23 cellular contexts compared by ENCODE assay signal in the genomic region with DNA sequence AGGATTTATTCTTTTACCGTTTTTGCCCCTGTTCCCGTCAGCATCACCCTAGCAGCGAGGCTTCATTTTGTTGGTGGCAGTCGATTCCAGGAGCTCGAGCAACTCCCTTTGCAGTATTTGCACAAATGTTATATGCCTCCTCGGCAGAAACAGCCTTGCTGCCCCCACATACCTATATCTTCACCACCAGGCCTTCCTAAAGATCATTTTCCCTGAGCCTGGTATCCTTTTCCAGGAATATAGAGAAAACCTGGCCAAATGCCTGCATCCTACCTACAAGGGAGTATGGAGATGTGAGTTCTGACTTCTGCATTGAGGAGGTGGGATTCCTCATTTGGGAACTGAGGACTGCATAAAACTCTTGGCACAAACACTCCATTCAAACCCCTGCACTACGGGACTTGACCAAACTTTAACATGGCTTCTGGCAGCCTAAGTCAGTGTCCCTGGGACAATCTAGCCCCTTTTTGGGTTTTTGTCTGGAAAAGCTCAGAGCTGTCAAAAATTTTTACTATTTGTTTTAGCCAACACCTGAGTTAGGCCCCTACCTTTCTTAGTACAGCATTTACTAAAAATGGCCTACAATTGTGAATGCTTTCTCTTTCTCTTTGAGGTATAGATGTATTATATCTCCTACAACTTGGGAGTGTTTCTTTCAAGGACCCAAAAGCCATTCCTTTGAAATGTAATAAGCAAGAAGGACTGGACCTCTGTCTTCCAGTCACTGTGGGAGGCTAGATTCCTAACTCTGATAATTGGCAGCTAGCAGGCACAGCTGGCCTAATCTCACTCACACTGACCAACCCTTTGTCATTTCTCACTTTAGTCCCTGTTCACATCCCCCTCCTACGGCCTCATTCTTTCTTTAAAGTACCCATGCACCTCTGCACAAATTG. TPM values are rescaled to one million over a fixed set of nuclear protein-coding genes. Genes with fewer than 3 reads are reported as not detected.
DNase-seq lines count a peak whose midpoint lies in the region; ATAC-seq and TF ChIP-seq lines count a peak whose summit lies in the region.
"Had no signal": no experiment of that assay in that cellular context is flagged by ENCODE, and none has a peak within 500 bp of the region (broad histone marks: within the 10 kb centered on the region; RNA-seq: fewer than 3 reads in every experiment).

No MANE protein-coding gene starts in this region.

- no peak for ATAC-seq in left lung
- ATAC-seq in HG03135 (IDR thresholded peaks at IDR 0.05; ENCODE audit: unreplicated experiment), result no peak
- ATAC-seq: activated CD8-positive, alpha-beta T cell treated with anti-CD3 and anti-CD28 coated beads for 36 hours; heart left ventricle; left cardiac atrium; natural killer cell treated with Interleukin-12 subunit alpha and Interleukin-12 subunit beta and Interleukin-15 and Interleukin-18, amount 100 ng/mL, for 72 hours; right lobe of liver had no signal

- no peaks in the 10 kb centered on the region for H3K9me3 ChIP-seq in HUES48 (ENCODE audit: control insufficient read depth, insufficient read depth, low read length)
- H3K9me3 ChIP-seq in endodermal cell (ENCODE audit: control insufficient read depth, low read length), result no peaks in the 10 kb centered on the region
- H3K9me3 ChIP-seq in neuron (ENCODE audit: low read length), result no peaks in the 10 kb centered on the region
- no peaks in the 10 kb centered on the region for H3K9me3 ChIP-seq in left lung
- H3K9me3 ChIP-seq: heart left ventricle, right lobe of liver, upper lobe of left lung had no signal

- H3K4me1 Mint-ChIP-seq in endodermal cell, result peaks cover 20% of the 10 kb centered on the region

- H3K4me1 ChIP-seq in HUES48 (ENCODE audit: control insufficient read depth, insufficient read depth, low read length) (peaks cover 20% of the 10 kb centered on the region), endodermal cell (ENCODE audit: control insufficient read depth, insufficient read depth, low read length) (peaks cover 13% of the 10 kb centered on the region), neuron (ENCODE audit: insufficient read depth, low read length) (peaks cover 13% of the 10 kb centered on the region), left lung (peaks cover 0 to 5% of the 10 kb centered on the region in 2 donors)
- H3K4me1 ChIP-seq: right lobe of liver, upper lobe of left lung had no signal

- 52 to 82% methylated on average over 5 to 8 of the region's 8 CpGs for WGBS in endodermal cell (ENCODE audit: insufficient coverage in 1 of 2, insufficient read length in 1 of 2), 2 experiments

- peak overlapping the region; percentile 46 for H2AFZ ChIP-seq in neuron (ENCODE audit: low read depth, low read length)

- intact Hi-C loops in left lung (cut with DNase I), result no loop called here

- TF ChIP-seq CTCF in endodermal cell (conservative IDR thresholded peaks at IDR 0.05), result no peak
- TF ChIP-seq CTCF in left lung (IDR thresholded peaks at IDR 0.05), result no peak

- H3K27ac Mint-ChIP-seq in endodermal cell, result peak overlapping the region; percentile 82
- H3K27ac Mint-ChIP-seq: activated CD8-positive, alpha-beta T cell treated with anti-CD3 and anti-CD28 coated beads for 36 hours; CD14-positive monocyte; mesothelial cell of epicardium; T-helper 2 cell treated with Interferon-gamma antibody and Interleukin-4, amounts not matched to agents 5 μg/mL and 100 μg/mL, for 36 hours had no signal

- DNase-seq in SK-N-DZ (ENCODE audit: low spot score) (peak; percentile 43), endodermal cell (peak; percentile 62), left lung (no peak), OCI-M2 (lab: John Stamatoyannopoulos, UW; ENCODE audit: unreplicated experiment) (no peak), amniotic stem cell (lab: John Stamatoyannopoulos, UW) (no peak)
- DNase-seq: activated CD8-positive, alpha-beta T cell treated with anti-CD3 and anti-CD28 coated beads for 36 hours; activated gamma-delta T cell; activated T-cell treated with anti-CD3 and anti-CD28 coated beads for 4 hours; EL; foreskin fibroblast; heart left ventricle; left cardiac atrium; NCI-H1436; NCI-H510A treated with DMSO at 0.1 percent for 48 hours; right lobe of liver; upper lobe of left lung had no signal

- H3K9me3 Mint-ChIP-seq in endodermal cell, result no peaks in the 10 kb centered on the region
- H3K9me3 Mint-ChIP-seq: activated CD8-positive, alpha-beta T cell treated with anti-CD3 and anti-CD28 coated beads for 36 hours; CD14-positive monocyte; mesothelial cell of epicardium; natural killer cell treated with Interleukin-12 subunit alpha and Interleukin-12 subunit beta and Interleukin-15 and Interleukin-18, amount 100 ng/mL, for 72 hours; T-helper 2 cell treated with Interferon-gamma antibody and Interleukin-4, amounts not matched to agents 5 μg/mL and 100 μg/mL, for 36 hours had no signal

- H3K27ac ChIP-seq in HUES48 (ENCODE audit: low read depth, low read length), result peak overlapping the region; percentile 52
- H3K27ac ChIP-seq in endodermal cell (ENCODE audit: low read depth, low read length), result no peak overlapping the region
- H3K27ac ChIP-seq in left lung, result no peak overlapping the region
- H3K27ac ChIP-seq: heart left ventricle, right lobe of liver, upper lobe of left lung had no signal

- no peaks in the 10 kb centered on the region for H3K36me3 Mint-ChIP-seq in endodermal cell (ENCODE audit: low read depth)
- H3K36me3 Mint-ChIP-seq: mesothelial cell of epicardium; natural killer cell treated with Interleukin-12 subunit alpha and Interleukin-12 subunit beta and Interleukin-15 and Interleukin-18, amount 100 ng/mL, for 72 hours had no signal

- H3K27me3 ChIP-seq in HUES48 (ENCODE audit: control insufficient read depth, insufficient read depth, low read length) (no peaks in the 10 kb centered on the region), endodermal cell (ENCODE audit: control insufficient read depth, insufficient read depth, low read length, poor library complexity, severe bottlenecking) (no peaks in the 10 kb centered on the region), neuron (ENCODE audit: insufficient read depth, low read length) (no peaks in the 10 kb centered on the region), left lung (no peaks in the 10 kb centered on the region)
- H3K27me3 ChIP-seq: heart left ventricle, right lobe of liver, upper lobe of left lung had no signal

- H3K36me3 ChIP-seq in HUES48 (ENCODE audit: control insufficient read depth, insufficient read depth, low read length), result no peaks in the 10 kb centered on the region
- no peaks in the 10 kb centered on the region for H3K36me3 ChIP-seq in endodermal cell (ENCODE audit: control insufficient read depth, insufficient read depth, low read length)
- no peaks in the 10 kb centered on the region for H3K36me3 ChIP-seq in neuron (ENCODE audit: insufficient read depth, low read length)
- no peaks in the 10 kb centered on the region for H3K36me3 ChIP-seq in left lung
- H3K36me3 ChIP-seq: heart left ventricle, right lobe of liver, upper lobe of left lung had no signal

- H3K4me3 Mint-ChIP-seq in endodermal cell, result no peak overlapping the region
- H3K4me3 Mint-ChIP-seq: activated CD8-positive, alpha-beta T cell treated with anti-CD3 and anti-CD28 coated beads for 36 hours; CD14-positive monocyte; mesothelial cell of epicardium; natural killer cell treated with Interleukin-12 subunit alpha and Interleukin-12 subunit beta and Interleukin-15 and Interleukin-18, amount 100 ng/mL, for 72 hours; T-helper 2 cell treated with Interferon-gamma antibody and Interleukin-4, amounts not matched to agents 5 μg/mL and 100 μg/mL, for 36 hours had no signal

- H3K27me3 Mint-ChIP-seq in endodermal cell (ENCODE audit: insufficient read depth), result no peaks in the 10 kb centered on the region
- H3K27me3 Mint-ChIP-seq: activated CD8-positive, alpha-beta T cell treated with anti-CD3 and anti-CD28 coated beads for 36 hours had no signal

- no peak overlapping the region for H3K9ac ChIP-seq in HUES48 (ENCODE audit: low read depth, low read length)
- no peak overlapping the region for H3K9ac ChIP-seq in endodermal cell (ENCODE audit: extremely low read depth, low read length, poor library complexity, severe bottlenecking)

- H3K4me3 ChIP-seq in HUES48 (ENCODE audit: low read depth, low read length), result no peak overlapping the region
- H3K4me3 ChIP-seq in endodermal cell (ENCODE audit: low read length), result no peak overlapping the region
- H3K4me3 ChIP-seq in neuron (ENCODE audit: low read length), result no peak overlapping the region
- no peak overlapping the region for H3K4me3 ChIP-seq in left lung
- H3K4me3 ChIP-seq: heart left ventricle, right lobe of liver, upper lobe of left lung had no signal

RNA-seq across cellular contexts. Expression of a gene that starts 12.1 kb away (rescaled TPM):
- polyA plus RNA-seq in SK-N-DZ (2014; cell fraction: cytosol; rRNA removed), result 18.1 and 19.0 TPM in 2 replicates
- polyA plus RNA-seq in SK-N-DZ (2014; cell fraction: nucleus; rRNA removed), result 23.9 and 31.2 TPM in 2 replicates
- total RNA-seq in endodermal cell (10 to 100 TPM; 29.5 to 37.1 TPM), left lung (10 to 100 TPM; 30.4 to 31.4 TPM)
- polyA plus RNA-seq in endodermal cell (2013, experiment 1 of 2), result 31.3 TPM
- 30.6 TPM for polyA plus RNA-seq in endodermal cell (2013, experiment 2 of 2)

Comparison
In these comparisons a context has a peak if more than half of its experiments do, and no peak if none do; other contexts are left out.
1. DNase-seq: peak in SK-N-DZ (single experiment) and endodermal cell (single experiment); none in left lung (0 of 2), OCI-M2 (single experiment) and amniotic stem cell (single experiment).